In genomic region chr2:64654063-64654811, GRCh38 we compare ENCODE assay signal across 8 cellular contexts. TPM values are rescaled to one million over a fixed set of nuclear protein-coding genes. Genes with fewer than 3 reads are reported as not detected.
DNase-seq lines count a peak whose midpoint lies in the region; ATAC-seq and TF ChIP-seq lines count a peak whose summit lies in the region.

No MANE protein-coding gene starts in this region.

- H3K36me3 ChIP-seq in GM06990 (ENCODE audit: control insufficient read depth, insufficient read depth, low read length) (no peaks in the 10 kb centered on the region), H7 (replicated peaks; ENCODE audit: control insufficient read depth, insufficient read depth, low read length) (no peaks in the 10 kb centered on the region), SU-DHL-6 (ENCODE audit: low read length) (no peaks in the 10 kb centered on the region)

- H3F3A ChIP-seq in SU-DHL-6 (ENCODE audit: insufficient read depth) = peaks cover 68% of the 10 kb centered on the region

- no peak for TF ChIP-seq CTCF in GM06990 (IDR thresholded peaks at IDR 0.05; ENCODE audit: insufficient read depth, low read length, poor library complexity, severe bottlenecking)
- no peak for TF ChIP-seq CTCF in LNCaP clone FGC (IDR thresholded peaks at IDR 0.05; ENCODE audit: control insufficient read depth, extremely low read depth, insufficient read depth)
- no peak for TF ChIP-seq CTCF in SU-DHL-6 (IDR thresholded peaks at IDR 0.05; ENCODE audit: insufficient read depth, low read length, poor library complexity, severe bottlenecking)

- peak overlapping the region; percentile 94 for H3K9ac ChIP-seq in SU-DHL-6 (ENCODE audit: low read length)

- no peaks in the 10 kb centered on the region for H3K9me3 ChIP-seq in SU-DHL-6 (ENCODE audit: insufficient read depth, low read length)

- H3K79me2 ChIP-seq in SU-DHL-6 (ENCODE audit: insufficient read depth, low read length) = peaks cover 59% of the 10 kb centered on the region

- H3K27me3 ChIP-seq in GM06990 (replicated peaks; ENCODE audit: control insufficient read depth, insufficient read depth, low read length) = no peaks in the 10 kb centered on the region
- H3K27me3 ChIP-seq in H7 (ENCODE audit: control insufficient read depth, insufficient read depth, low read length) = peaks cover 11% of the 10 kb centered on the region
- no peaks in the 10 kb centered on the region for H3K27me3 ChIP-seq in SU-DHL-6 (ENCODE audit: low read length)

- intact Hi-C loops in left cardiac atrium (cut with DNase I) = loop anchor here (5.0 to 10.0 kb wide), 2 partner anchors 91 to 98 kb away; no protein-coding TSS in a partner anchor

- DNase-seq in GM06990 (ENCODE audit: extremely low read depth, insufficient read length) = no peak
- no peak for DNase-seq in H7
- DNase-seq in LNCaP clone FGC (ENCODE audit: low read depth) = no peak
- DNase-seq in activated naive CD8-positive, alpha-beta T cell treated with anti-CD3 and anti-CD28 coated beads, Interleukin-2, amount 50 U/mL, for 16 hours (ENCODE audit: low read depth, low spot score) = peak; percentile 31
- DNase-seq in left cardiac atrium = peak; percentile 82
- DNase-seq in renal cortical epithelial cell (ENCODE audit: low read depth) = peak; percentile 64
- DNase-seq in D341Med (ENCODE audit: low spot score) = no peak

- H4K20me1 ChIP-seq in SU-DHL-6 (ENCODE audit: low read depth, low read length) = peaks cover 15% of the 10 kb centered on the region

- H3K4me2 ChIP-seq in SU-DHL-6 (ENCODE audit: low read depth, low read length, poor library complexity, severe bottlenecking) = peak overlapping the region; percentile 95

- peak; percentile 60 to 61 for ATAC-seq in left cardiac atrium

- H3K4me3 ChIP-seq in GM06990 (replicated peaks; ENCODE audit: low read depth, low read length) (peak overlapping the region; percentile 78), H7 (ENCODE audit: insufficient read depth, low read depth, low read length) (peak overlapping the region; percentile 72), LNCaP clone FGC (ENCODE audit: low read depth, low read length) (peak overlapping the region; percentile 61), SU-DHL-6 (ENCODE audit: insufficient read depth, low read length, poor library complexity, severe bottlenecking) (peak overlapping the region; percentile 67)

- H2AFZ ChIP-seq in SU-DHL-6 (ENCODE audit: low read depth, low read length, severe bottlenecking) = peak overlapping the region; percentile 27

- no peaks in the 10 kb centered on the region for H3K9me2 ChIP-seq in SU-DHL-6 (replicated peaks; ENCODE audit: insufficient read depth, low read length)

- peak overlapping the region; percentile 95 for H3K27ac ChIP-seq in SU-DHL-6 (ENCODE audit: low read depth, low read length)

RNA-seq across cellular contexts. Expression of gene SERTAD2, which starts 0.5 kb away (rescaled TPM):
- total RNA-seq in H7 (2014; rRNA removed; shearing (Covaris generic)) = 4.0 and 4.4 TPM in 2 replicates
- 10 to 100 TPM; 14.3 to 14.7 TPM for total RNA-seq in left cardiac atrium
- total RNA-seq in renal cortical epithelial cell = 8.9 and 21.3 TPM in 2 replicates

Comparison
In these comparisons a context has a peak if more than half of its experiments do, and no peak if none do; other contexts are left out.
1. DNase-seq: peak in activated naive CD8-positive, alpha-beta T cell treated with anti-CD3 and anti-CD28 coated beads, Interleukin-2, amount 50 U/mL, for 16 hours (single experiment), left cardiac atrium (single experiment) and renal cortical epithelial cell (single experiment); none in GM06990 (single experiment), H7 (single experiment), LNCaP clone FGC (single experiment) and D341Med (single experiment).
2. Peak in every context shown above with its lines, with median percentiles within 50 percentile points of each other: H3K4me3 ChIP-seq.